Comparison of ENCODE assay signal across 9 cellular contexts in genomic region chr5:128538249-128539037, GRCh38. TPM values are rescaled to one million over a fixed set of nuclear protein-coding genes. Genes with fewer than 3 reads are reported as not detected.
A peak's percentile ranks its signal among the peaks of the same experiment; 100 is the strongest.
DNase-seq lines count a peak whose midpoint lies in the region; ATAC-seq and TF ChIP-seq lines count a peak whose summit lies in the region.
"Had no signal": no experiment of that assay in that cellular context is flagged by ENCODE, and none has a peak within 500 bp of the region (broad histone marks: within the 10 kb centered on the region; RNA-seq: fewer than 3 reads in every experiment).

No MANE protein-coding gene starts in this region.

- TF ChIP-seq CTCF in RWPE1 (conservative IDR thresholded peaks at IDR 0.05; ENCODE audit: low read depth) (no peak), neutrophil (IDR thresholded peaks at IDR 0.05) (no peak)
- TF ChIP-seq CTCF in CD4-positive, alpha-beta T cell (IDR thresholded peaks at IDR 0.05): no peak

- POLR2A ChIA-PET in RWPE1 (lab: Yijun Ruan, JAX; ENCODE audit: low non-redundant PET): no interaction called here
- POLR2A ChIA-PET in CD4-positive, alpha-beta T cell (lab: Charles Lee): no interaction called here

- H3K4me3 ChIP-seq in H7 (ENCODE audit: insufficient read depth, low read depth, low read length) (peak overlapping the region; percentile 71), neutrophil (ENCODE audit: low read depth in 1 of 2, low read length in 1 of 2) (peak overlapping the region; percentile 51 to 69)

- peaks cover 2% of the 10 kb centered on the region for H3K9me3 Mint-ChIP-seq in CD4-positive, alpha-beta T cell

- no peaks in the 10 kb centered on the region for H3K4me1 Mint-ChIP-seq in CD4-positive, alpha-beta T cell (ENCODE audit: low read depth)
- H3K4me1 Mint-ChIP-seq: natural killer cell had no signal

- H3K36me3 ChIP-seq in H7 (replicated peaks; ENCODE audit: control insufficient read depth, insufficient read depth, low read length) (no peaks in the 10 kb centered on the region), neutrophil (no peaks in the 10 kb centered on the region)

- peaks cover 43% of the 10 kb centered on the region for H3K27me3 Mint-ChIP-seq in CD4-positive, alpha-beta T cell

- H3K27ac Mint-ChIP-seq in CD4-positive, alpha-beta T cell: no peak overlapping the region
- H3K27ac Mint-ChIP-seq: natural killer cell had no signal

- CTCF ChIA-PET in RWPE1 (lab: Yijun Ruan, JAX): interaction anchor here (0.5 to 1.1 kb wide), 2 partner anchors 136 to 165 kb away, joined by 3 to 4 read pairs; no protein-coding TSS in a partner anchor
- CTCF ChIA-PET in CD4-positive, alpha-beta T cell (lab: Charles Lee): no interaction called here

- no peak overlapping the region for H3K4me3 Mint-ChIP-seq in CD4-positive, alpha-beta T cell
- H3K4me3 Mint-ChIP-seq: natural killer cell had no signal

- DNase-seq in H7: peak; percentile 75
- DNase-seq in RWPE1 (ENCODE audit: low spot score): peak; percentile 79
- peak; percentile 94 for DNase-seq in fibroblast of the conjunctiva (ENCODE audit: low read depth)
- DNase-seq in medulla oblongata (ENCODE audit: extremely low spot score): no peak
- DNase-seq in T-helper 2 cell: no peak
- DNase-seq in hippocampal formation (lab: John Stamatoyannopoulos, UW): no peak
- DNase-seq in CD4-positive, alpha-beta T cell: no peak
- DNase-seq: natural killer cell had no signal

- ATAC-seq in CD4-positive, alpha-beta T cell (ENCODE audit: poor library complexity): no peak

- H3K4me1 ChIP-seq in neutrophil (ENCODE audit: control insufficient read depth in 1 of 2, insufficient read depth in 1 of 2, low read depth in 1 of 2, low read length in 1 of 2): peaks cover 8 to 17% of the 10 kb centered on the region in 2 experiments

- H3K27me3 ChIP-seq in H7 (ENCODE audit: control insufficient read depth, insufficient read depth, low read length) (peaks cover 33% of the 10 kb centered on the region), neutrophil (peaks cover 41% of the 10 kb centered on the region)
- peaks cover 42% of the 10 kb centered on the region for H3K27me3 ChIP-seq in CD4-positive, alpha-beta T cell (ENCODE audit: control insufficient read depth, insufficient read depth, low read length)

- intact Hi-C loops in CD4-positive, alpha-beta T cell (cut with DNase I, micrococcal nuclease): no loop called here

- no peaks in the 10 kb centered on the region for H3K9me3 ChIP-seq in neutrophil
- H3K9me3 ChIP-seq in CD4-positive, alpha-beta T cell (ENCODE audit: control insufficient read depth, low read length): peaks cover 4% of the 10 kb centered on the region

- no peaks in the 10 kb centered on the region for H3K36me3 Mint-ChIP-seq in CD4-positive, alpha-beta T cell (ENCODE audit: low read depth)

- H3K27ac ChIP-seq in RWPE1 (peak overlapping the region; percentile 97), neutrophil (peak overlapping the region; percentile 49)
- no peak overlapping the region for H3K27ac ChIP-seq in CD4-positive, alpha-beta T cell (ENCODE audit: low read depth, low read length)

RNA-seq across cellular contexts. Expression of gene FBN2, which starts 0.4 kb away (rescaled TPM):
- total RNA-seq in H7 (2014; rRNA removed; shearing (Covaris generic)): 22.6 and 29.2 TPM in 2 replicates
- total RNA-seq in CD4-positive, alpha-beta T cell: under 1 TPM in 1 of 2 experiments, not detected in 1; 0.06 TPM

Comparison
In these comparisons a context has a peak if more than half of its experiments do, and no peak if none do; other contexts are left out.
1. DNase-seq: peak in H7 (single experiment), RWPE1 (single experiment) and fibroblast of the conjunctiva (single experiment); none in medulla oblongata (single experiment), T-helper 2 cell (0 of 5), hippocampal formation (0 of 2) and CD4-positive, alpha-beta T cell (0 of 10).
2. RNA of gene FBN2, which starts 0.4 kb away (total RNA-seq): 22.6 to 29.2 TPM in H7; 0.06 TPM in CD4-positive, alpha-beta T cell; every median in the first group is over 10 times any median in the second.